ENCODE assay signal across 4 cellular contexts in genomic region chr16:74428537-74428936, GRCh38. TPM values are rescaled to one million over a fixed set of nuclear protein-coding genes. Genes with fewer than 3 reads are reported as not detected.
"Had no signal": no experiment of that assay in that cellular context is flagged by ENCODE, and none has a peak within 500 bp of the region (broad histone marks: within the 10 kb centered on the region; RNA-seq: fewer than 3 reads in every experiment).

No MANE protein-coding gene starts in this region.

RNA-seq across cellular contexts. Expression of gene CLEC18B, which starts 7.3 kb away (rescaled TPM):
- total RNA-seq: activated naive CD4-positive, alpha-beta T cell treated with anti-CD3 and anti-CD28 coated beads for 36 hours had no signal

RNA-seq across cellular contexts. Expression of gene NPIPB15, which starts 52.4 kb away (rescaled TPM):
- total RNA-seq: activated CD8-positive, alpha-beta memory T cell treated with anti-CD3 and anti-CD28 coated beads for 36 hours; activated naive CD8-positive, alpha-beta T cell treated with anti-CD3 and anti-CD28 coated beads for 36 hours; cardiac septum had no signal
